In genomic region chr6:52571099-52571755, GRCh38 we compare ENCODE assay signal across 13 cellular contexts. TPM values are rescaled to one million over a fixed set of nuclear protein-coding genes. Genes with fewer than 3 reads are reported as not detected.
DNase-seq lines count a peak whose midpoint lies in the region; TF ChIP-seq lines count a peak whose summit lies in the region.
"Had no signal": no experiment of that assay in that cellular context is flagged by ENCODE, and none has a peak within 500 bp of the region (broad histone marks: within the 10 kb centered on the region; RNA-seq: fewer than 3 reads in every experiment).

No MANE protein-coding gene starts in this region.

- DNase-seq in Caco-2 (no peak), NCI-H82 (lab: John Stamatoyannopoulos, UW) (peak; percentile 85), fibroblast of lung (ENCODE audit: low read depth in 2 of 2) (no peak), trophoblast cell (peak in 1 of 2 donors; percentile 55), NCI-H345 (lab: John Stamatoyannopoulos, UW) (no peak), activated gamma-delta T cell treated with Interleukin-2 at 50 U/mL for 16 hours (no peak), C1 segment of cervical spinal cord (lab: John Stamatoyannopoulos, UW) (no peak), caudate nucleus (lab: John Stamatoyannopoulos, UW) (no peak)
- DNase-seq: activated naive CD4-positive, alpha-beta T cell treated with anti-CD3 and anti-CD28 coated beads for 36 hours; CD8-positive, alpha-beta T cell; NCI-H146; SHP77; upper lobe of right lung had no signal

- no peak overlapping the region for H3K4me3 Mint-ChIP-seq in Caco-2 (ENCODE audit: unreplicated experiment)
- H3K4me3 Mint-ChIP-seq: activated naive CD4-positive, alpha-beta T cell treated with anti-CD3 and anti-CD28 coated beads for 36 hours; CD8-positive, alpha-beta T cell had no signal

- peaks cover 37% of the 10 kb centered on the region for H3K36me3 Mint-ChIP-seq in Caco-2 (ENCODE audit: insufficient read depth, unreplicated experiment)

- H4K20me1 ChIP-seq in fibroblast of lung (ENCODE audit: control insufficient read depth, extremely low read depth, insufficient read depth, low read length): peaks cover 3% of the 10 kb centered on the region

- POLR2A ChIA-PET in Caco-2 (lab: Charles Lee): no interaction called here

- CTCF ChIA-PET in Caco-2 (lab: Charles Lee): no interaction called here

- no CpG with 5 or more reads among the region's 10 CpGs for WGBS in trophoblast cell (ENCODE audit: extremely low coverage, insufficient coverage, insufficient read length)

- no peak overlapping the region for H2AFZ ChIP-seq in fibroblast of lung (ENCODE audit: low read length)
- no peak overlapping the region for H2AFZ ChIP-seq in trophoblast cell (ENCODE audit: insufficient read depth, low read length, poor library complexity)

- H3K27me3 ChIP-seq in Caco-2 (replicated peaks; ENCODE audit: control insufficient read depth, insufficient read depth, low read length) (no peaks in the 10 kb centered on the region), fibroblast of lung (ENCODE audit: control insufficient read depth, insufficient read depth, low read length) (no peaks in the 10 kb centered on the region), trophoblast cell (ENCODE audit: insufficient read depth, low read length) (no peaks in the 10 kb centered on the region)
- H3K27me3 ChIP-seq: upper lobe of right lung had no signal

- H3K9me3 ChIP-seq in Caco-2: no peaks in the 10 kb centered on the region
- no peaks in the 10 kb centered on the region for H3K9me3 ChIP-seq in fibroblast of lung (ENCODE audit: control insufficient read depth, insufficient read depth, low read depth, low read length)
- H3K9me3 ChIP-seq in trophoblast cell (ENCODE audit: insufficient read depth, low read depth, low read length): no peaks in the 10 kb centered on the region
- H3K9me3 ChIP-seq: upper lobe of right lung had no signal

- H3K36me3 ChIP-seq in Caco-2 (ENCODE audit: control insufficient read depth, insufficient read depth, low read length) (no peaks in the 10 kb centered on the region; the same call in 1 of the 2 replicates), fibroblast of lung (ENCODE audit: control insufficient read depth, insufficient read depth, low read length) (peaks cover 8% of the 10 kb centered on the region), trophoblast cell (ENCODE audit: control insufficient read depth in 1 of 2, insufficient read depth in 2 of 2, low read length in 2 of 2) (no peaks in the 10 kb centered on the region)
- H3K36me3 ChIP-seq: upper lobe of right lung had no signal

- no peak overlapping the region for H2BK12ac ChIP-seq in trophoblast cell (ENCODE audit: low read length)

- H3K4me2 ChIP-seq in fibroblast of lung (ENCODE audit: extremely low read depth, insufficient read depth, low read length) (peak overlapping the region; percentile 74), trophoblast cell (ENCODE audit: low read length) (peak overlapping the region; percentile 10)

- BruUV-seq in Caco-2 (replicated peaks; lab: Mats Ljungman, UMichigan): no TSS peak

- H3K4me1 ChIP-seq in Caco-2: peaks cover 85% of the 10 kb centered on the region
- peaks cover 49% of the 10 kb centered on the region for H3K4me1 ChIP-seq in fibroblast of lung (ENCODE audit: control insufficient read depth, extremely low read depth, insufficient read depth, low read length)
- H3K4me1 ChIP-seq in trophoblast cell (ENCODE audit: control insufficient read depth in 1 of 2, insufficient read depth in 2 of 2, low read length in 2 of 2): peaks cover 43 to 68% of the 10 kb centered on the region in 2 experiments

- H4K91ac ChIP-seq in trophoblast cell (ENCODE audit: low read depth, low read length): no peak overlapping the region

- H3K27ac ChIP-seq in fibroblast of lung (ENCODE audit: insufficient read depth, low read length): peak overlapping the region; percentile 57
- no peak overlapping the region for H3K27ac ChIP-seq in trophoblast cell (ENCODE audit: low read depth, low read length)
- no peak overlapping the region for H3K27ac ChIP-seq in caudate nucleus (ENCODE audit: low read depth, low read length)

- H2BK120ac ChIP-seq in trophoblast cell (ENCODE audit: insufficient read depth, low read length, poor library complexity): no peak overlapping the region

- H4K12ac ChIP-seq in trophoblast cell (ENCODE audit: low read depth, low read length): no peak overlapping the region

- no peak overlapping the region for H3K4ac ChIP-seq in trophoblast cell (ENCODE audit: low read depth, low read length)

- no peak overlapping the region for H3K23ac ChIP-seq in trophoblast cell (ENCODE audit: low read length)

- H3K9ac ChIP-seq in fibroblast of lung (ENCODE audit: insufficient read depth, low read length): no peak overlapping the region
- no peak overlapping the region for H3K9ac ChIP-seq in trophoblast cell (ENCODE audit: low read length)

- TF ChIP-seq CTCF in Caco-2 (IDR thresholded peaks at IDR 0.05; ENCODE audit: insufficient read depth in 1 of 2, low read depth in 1 of 2, low read length in 1 of 2, severe bottlenecking in 1 of 2, unreplicated experiment in 1 of 2): no peak
- no peak for TF ChIP-seq CTCF in fibroblast of lung (conservative IDR thresholded peaks at IDR 0.05 in 1 of 2, IDR thresholded peaks at IDR 0.05 in 1 of 2; ENCODE audit: low read depth in 1 of 2, low read length in 2 of 2)

- intact Hi-C loops in Caco-2 (cut with micrococcal nuclease; ENCODE audit: unreplicated experiment): loop anchor here (10.0 kb wide), 1 partner anchor 286 kb away; the partner anchor contains the start of gene MCM3

- H3K4me1 Mint-ChIP-seq in Caco-2 (ENCODE audit: low read depth, unreplicated experiment): peaks cover 67% of the 10 kb centered on the region

- H3K79me1 ChIP-seq in trophoblast cell (ENCODE audit: low read length): peaks cover 14% of the 10 kb centered on the region

- H3K18ac ChIP-seq in trophoblast cell (ENCODE audit: low read length): no peak overlapping the region

- no peak overlapping the region for H3K14ac ChIP-seq in trophoblast cell (ENCODE audit: low read length)

- H3K79me2 ChIP-seq in fibroblast of lung (ENCODE audit: control insufficient read depth, insufficient read depth, low read length): peaks cover 97% of the 10 kb centered on the region
- H3K79me2 ChIP-seq in trophoblast cell (ENCODE audit: control insufficient read depth, insufficient read depth, low read length, poor library complexity): peaks cover 4% of the 10 kb centered on the region

- peak overlapping the region; percentile 43 for H3K27ac Mint-ChIP-seq in Caco-2 (ENCODE audit: unreplicated experiment)
- H3K27ac Mint-ChIP-seq: activated naive CD4-positive, alpha-beta T cell treated with anti-CD3 and anti-CD28 coated beads for 36 hours; CD8-positive, alpha-beta T cell had no signal

- H3K4me3 ChIP-seq in Caco-2 (ENCODE audit: low read depth, low read length) (no peak overlapping the region), fibroblast of lung (replicated peaks in 1 of 4; ENCODE audit: control extremely low read depth in 1 of 4, insufficient read depth in 1 of 4, low read depth in 3 of 4, low read length in 4 of 4) (peak overlapping the region in 2 of 4 experiments; percentile 30 to 39), trophoblast cell (ENCODE audit: low read depth, low read length) (no peak overlapping the region)
- H3K4me3 ChIP-seq: upper lobe of right lung had no signal

- no peaks in the 10 kb centered on the region for H3K9me3 Mint-ChIP-seq in Caco-2 (ENCODE audit: unreplicated experiment)
- H3K9me3 Mint-ChIP-seq: activated naive CD4-positive, alpha-beta T cell treated with anti-CD3 and anti-CD28 coated beads for 36 hours; CD8-positive, alpha-beta T cell had no signal

- H4K8ac ChIP-seq in trophoblast cell (ENCODE audit: low read depth, low read length): no peak overlapping the region

- H2BK5ac ChIP-seq in trophoblast cell (ENCODE audit: low read depth, low read length, poor library complexity): no peak overlapping the region

- H2AK5ac ChIP-seq in trophoblast cell (ENCODE audit: low read length): no peak overlapping the region

- H3K27me3 Mint-ChIP-seq in Caco-2 (ENCODE audit: insufficient read depth, unreplicated experiment): no peaks in the 10 kb centered on the region

RNA-seq across cellular contexts. Expression of gene TRAM2, which starts 5.6 kb away (rescaled TPM):
- 63.8 and 71.6 TPM in 2 replicates for total RNA-seq in Caco-2 (2022)
- total RNA-seq in fibroblast of lung: 69.6 and 131 TPM in 2 replicates
- polyA plus RNA-seq in fibroblast of lung: 155 and 252 TPM in 2 replicates
- 107 and 217 TPM in 2 replicates for polyA plus RNA-seq in fibroblast of lung (2012)
- 254 and 398 TPM in 2 replicates for polyA minus RNA-seq in fibroblast of lung (ENCODE audit: low replicate concordance)
- polyA plus RNA-seq in trophoblast cell (2013): 30.3 and 31.3 TPM in 2 replicates
